ENCODE assay signal across 8 cellular contexts in the genomic region with DNA sequence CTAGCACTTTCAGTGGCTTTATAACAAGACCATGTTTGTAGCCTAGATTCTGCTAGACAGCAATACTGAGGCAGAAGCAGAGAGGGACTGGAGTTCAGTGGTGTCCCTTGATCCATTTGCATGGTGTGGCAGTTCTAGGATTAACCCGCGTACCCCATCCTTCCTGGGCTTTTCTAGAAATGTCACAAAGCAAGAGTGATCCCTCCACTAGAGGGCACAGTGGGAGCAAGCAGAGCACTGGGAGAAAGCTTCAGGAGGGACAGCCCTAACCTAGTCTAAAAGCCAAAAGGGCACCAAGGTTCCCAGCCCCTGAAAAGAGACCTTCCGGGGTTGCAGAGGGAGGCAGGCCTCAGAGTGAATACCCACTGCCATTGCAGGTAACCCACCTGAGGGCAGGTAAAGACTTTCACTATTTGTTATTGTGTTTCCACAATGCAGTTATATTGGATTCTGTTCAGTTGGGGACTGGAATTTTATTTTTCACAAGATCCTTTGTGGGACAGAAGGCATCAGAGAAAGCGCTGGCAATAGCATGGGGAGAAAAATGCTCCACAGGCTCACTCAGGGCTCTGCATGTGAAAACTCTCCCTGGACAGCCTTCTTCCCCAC.
A peak's percentile ranks its signal among the peaks of the same experiment; 100 is the strongest.
DNase-seq lines count a peak whose midpoint lies in the region; ATAC-seq and TF ChIP-seq lines count a peak whose summit lies in the region.

No MANE protein-coding gene starts in this region.

- ATAC-seq in GM21825 (IDR thresholded peaks at IDR 0.05; ENCODE audit: unreplicated experiment) (peak; percentile 70), HG03175 (IDR thresholded peaks at IDR 0.05; ENCODE audit: unreplicated experiment) (no peak)

- H3K27ac Mint-ChIP-seq in activated CD4-positive, alpha-beta T cell treated with anti-CD3 and anti-CD28 coated beads, Interleukin-2, amount 10 ng/mL, durations not matched to agents 7 days and 5 days, result no peak overlapping the region

- H3K36me3 Mint-ChIP-seq in activated CD4-positive, alpha-beta T cell treated with anti-CD3 and anti-CD28 coated beads, Interleukin-2, amount 10 ng/mL, durations not matched to agents 7 days and 5 days (ENCODE audit: low read depth), result no peaks in the 10 kb centered on the region

- DNase-seq in D341Med (ENCODE audit: low spot score) (peak; percentile 72), NCI-H526 (lab: John Stamatoyannopoulos, UW) (peak; percentile 85 to 93), dorsolateral prefrontal cortex (peak in 4 of 10 donors; percentile 16 to 57 (median 42)), lung microvascular endothelial cell (ENCODE audit: low read depth in 2 of 2) (peak; percentile 83 to 85)
- DNase-seq in activated CD4-positive, alpha-beta T cell treated with anti-CD3 and anti-CD28 coated beads, Interleukin-2, amount 10 ng/mL, durations not matched to agents 7 days and 5 days, result peak; percentile 69
- DNase-seq in stimulated activated CD8-positive, alpha-beta memory T cell treated with anti-CD3 and anti-CD28 coated beads, Interleukin-7, amount 100 ng/mL, for 1 hour (ENCODE audit: low read depth in 2 of 2), result peak; percentile 2 to 16

- H3K27ac ChIP-seq in dorsolateral prefrontal cortex, result no peak overlapping the region

- TF ChIP-seq CTCF in dorsolateral prefrontal cortex (IDR thresholded peaks at IDR 0.05 in 54 of 56, conservative IDR thresholded peaks at IDR 0.05 in 2 of 56; ENCODE audit: low read depth in 1 of 56, partially characterized antibody in 56 of 56), result peak; percentile 39 to 74 (median 64)

- H3K4me1 Mint-ChIP-seq in activated CD4-positive, alpha-beta T cell treated with anti-CD3 and anti-CD28 coated beads, Interleukin-2, amount 10 ng/mL, durations not matched to agents 7 days and 5 days, result peaks cover 3% of the 10 kb centered on the region

- H3K27me3 Mint-ChIP-seq in activated CD4-positive, alpha-beta T cell treated with anti-CD3 and anti-CD28 coated beads, Interleukin-2, amount 10 ng/mL, durations not matched to agents 7 days and 5 days, result no peaks in the 10 kb centered on the region

- no peak overlapping the region for H3K4me3 Mint-ChIP-seq in activated CD4-positive, alpha-beta T cell treated with anti-CD3 and anti-CD28 coated beads, Interleukin-2, amount 10 ng/mL, durations not matched to agents 7 days and 5 days

- POLR2A ChIA-PET in activated CD4-positive, alpha-beta T cell treated with anti-CD3 and anti-CD28 coated beads, Interleukin-2, amount 10 ng/mL, durations not matched to agents 7 days and 5 days (lab: Charles Lee), result interaction anchor here (0.7 kb wide), 1 partner anchor 334 kb away, joined by 3 read pairs; no protein-coding TSS in a partner anchor

- H3K4me3 ChIP-seq in dorsolateral prefrontal cortex, result no peak overlapping the region

- peaks cover 0 to 6% (median 0%) of the 10 kb centered on the region in 45 donors for H3K27me3 ChIP-seq in dorsolateral prefrontal cortex

- intact Hi-C loops in dorsolateral prefrontal cortex (cut with DNase I), result loop anchor here (2.0 to 10.0 kb wide), 3 partner anchors 311 to 471 kb away; no protein-coding TSS in a partner anchor

- H3K9me3 Mint-ChIP-seq in activated CD4-positive, alpha-beta T cell treated with anti-CD3 and anti-CD28 coated beads, Interleukin-2, amount 10 ng/mL, durations not matched to agents 7 days and 5 days, result no peaks in the 10 kb centered on the region

- CTCF ChIA-PET in activated CD4-positive, alpha-beta T cell treated with anti-CD3 and anti-CD28 coated beads, Interleukin-2, amount 10 ng/mL, durations not matched to agents 7 days and 5 days (lab: Charles Lee), result interaction anchor here (0.7 to 1.7 kb wide), 7 partner anchors 9 to 490 kb away, joined by 3 to 6 read pairs (median 3); no protein-coding TSS in a partner anchor
